10 cellular contexts compared by ENCODE assay signal in the genomic region with DNA sequence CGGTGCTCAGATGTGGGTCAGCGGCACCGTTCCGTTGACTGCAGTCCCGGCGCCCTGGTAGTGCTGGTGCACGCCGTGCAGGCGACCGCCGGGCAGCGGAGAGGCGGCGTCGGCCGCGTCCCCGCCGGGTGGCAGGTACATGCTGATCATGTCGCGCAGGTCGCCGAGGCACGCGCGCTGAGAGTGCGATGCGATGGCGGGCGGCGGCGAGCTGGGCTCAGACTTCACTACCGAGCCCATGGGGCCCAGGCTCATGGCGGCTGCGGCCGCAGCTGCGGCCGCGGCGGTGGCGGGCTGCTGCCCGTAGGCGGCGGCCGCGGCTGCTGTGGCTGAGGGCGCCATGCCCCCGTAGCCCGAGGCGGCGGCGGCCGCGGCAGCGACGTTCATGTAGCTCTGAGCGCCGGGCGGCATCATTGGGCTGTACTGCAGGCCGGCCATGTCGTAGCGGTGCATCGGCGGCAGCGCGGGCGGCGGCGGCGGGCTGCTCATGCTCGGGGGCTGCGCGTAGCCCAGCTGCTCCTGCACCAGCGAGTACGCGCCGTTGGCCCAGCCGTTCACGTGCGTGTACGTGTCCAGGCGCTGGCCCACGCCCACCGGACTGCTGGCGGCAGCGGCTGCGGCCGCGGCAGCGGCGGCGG. TPM values are rescaled to one million over a fixed set of nuclear protein-coding genes. Genes with fewer than 3 reads are reported as not detected.
DNase-seq lines count a peak whose midpoint lies in the region; ATAC-seq and TF ChIP-seq lines count a peak whose summit lies in the region.
"Had no signal": no experiment of that assay in that cellular context is flagged by ENCODE, and none has a peak within 500 bp of the region (broad histone marks: within the 10 kb centered on the region; RNA-seq: fewer than 3 reads in every experiment).

No MANE protein-coding gene starts in this region.

- H3K4me3 ChIP-seq in vagina: peak overlapping the region; percentile 22 to 23
- H3K4me3 ChIP-seq: BLaER1 treated with 17β-estradiol and CSF1 and Interleukin-3, amounts not matched to agents 10 nM and 100 nM had no signal

- no peaks in the 10 kb centered on the region for H3K4me1 ChIP-seq in vagina
- H3K4me1 ChIP-seq: BLaER1 treated with 17β-estradiol and CSF1 and Interleukin-3, amounts not matched to agents 10 nM and 100 nM had no signal

- no peaks in the 10 kb centered on the region for H3K9me3 Mint-ChIP-seq in effector memory CD8-positive, alpha-beta T cell

- H3K36me3 ChIP-seq in vagina: no peaks in the 10 kb centered on the region
- H3K36me3 ChIP-seq: BLaER1 treated with 17β-estradiol and CSF1 and Interleukin-3, amounts not matched to agents 10 nM and 100 nM had no signal

- no peaks in the 10 kb centered on the region for H3K4me1 Mint-ChIP-seq in effector memory CD8-positive, alpha-beta T cell (ENCODE audit: low read depth in 2 of 2)

- no peak overlapping the region for H3K4me3 Mint-ChIP-seq in effector memory CD8-positive, alpha-beta T cell

- no peak for TF ChIP-seq CTCF in vagina (IDR thresholded peaks at IDR 0.05)

- no peaks in the 10 kb centered on the region for H3K27me3 ChIP-seq in vagina

- H3K27ac Mint-ChIP-seq in effector memory CD8-positive, alpha-beta T cell: no peak overlapping the region

- TF ChIP-seq POLR2A in vagina (IDR thresholded peaks at IDR 0.05): no peak

- H3K9me3 ChIP-seq in vagina: no peaks in the 10 kb centered on the region

- ATAC-seq in Right ventricle myocardium inferior (peak; percentile 62), GM18861 (IDR thresholded peaks at IDR 0.05; ENCODE audit: unreplicated experiment) (no peak)
- no peak for ATAC-seq in effector memory CD8-positive, alpha-beta T cell (replicated peaks)

- intact Hi-C loops in Right ventricle myocardium inferior (cut with DNase I): loop anchor here (10.0 kb wide), 1 partner anchor 449 kb away; no protein-coding TSS in a partner anchor
- intact Hi-C loops in cardiac septum (cut with DNase I): no loop called here
- intact Hi-C loops in vagina (cut with DNase I): no loop called here

- H3K27ac ChIP-seq in vagina: no peak overlapping the region
- H3K27ac ChIP-seq: BLaER1 treated with 17β-estradiol and CSF1 and Interleukin-3, amounts not matched to agents 10 nM and 100 nM had no signal

- DNase-seq in Right ventricle myocardium inferior (ENCODE audit: missing footprints): no peak
- no peak for DNase-seq in cardiac septum (ENCODE audit: low spot score)
- peak; percentile 68 for DNase-seq in ecto neural progenitor cell (ENCODE audit: low spot score)
- DNase-seq in lung microvascular endothelial cell (ENCODE audit: low read depth in 2 of 2): peak; percentile 3 to 57
- no peak for DNase-seq in vagina (ENCODE audit: extremely low spot score in 2 of 2)
- DNase-seq in LoVo (ENCODE audit: low spot score): no peak
- no peak for DNase-seq in effector memory CD8-positive, alpha-beta T cell

- H3K36me3 Mint-ChIP-seq in effector memory CD8-positive, alpha-beta T cell (ENCODE audit: insufficient read depth): no peaks in the 10 kb centered on the region

- H3K27me3 Mint-ChIP-seq in effector memory CD8-positive, alpha-beta T cell: peaks cover 14 to 64% of the 10 kb centered on the region in 2 donors

RNA-seq across cellular contexts. Expression of a gene that starts 1.0 kb away (rescaled TPM):
- not detected for total RNA-seq in Right ventricle myocardium inferior
- total RNA-seq in cardiac septum: not detected
- total RNA-seq in lung microvascular endothelial cell: not detected in 2 replicates
- total RNA-seq in vagina: not detected
- total RNA-seq: pulmonary artery endothelial cell had no signal

Comparison
In these comparisons a context has a peak if more than half of its experiments do, and no peak if none do; other contexts are left out.
1. DNase-seq: peak in ecto neural progenitor cell (single experiment) and lung microvascular endothelial cell (2 of 2); none in Right ventricle myocardium inferior (single experiment), cardiac septum (single experiment), vagina (0 of 2), LoVo (single experiment) and effector memory CD8-positive, alpha-beta T cell (0 of 3).